21 cellular contexts compared by ENCODE assay signal in the genomic region with DNA sequence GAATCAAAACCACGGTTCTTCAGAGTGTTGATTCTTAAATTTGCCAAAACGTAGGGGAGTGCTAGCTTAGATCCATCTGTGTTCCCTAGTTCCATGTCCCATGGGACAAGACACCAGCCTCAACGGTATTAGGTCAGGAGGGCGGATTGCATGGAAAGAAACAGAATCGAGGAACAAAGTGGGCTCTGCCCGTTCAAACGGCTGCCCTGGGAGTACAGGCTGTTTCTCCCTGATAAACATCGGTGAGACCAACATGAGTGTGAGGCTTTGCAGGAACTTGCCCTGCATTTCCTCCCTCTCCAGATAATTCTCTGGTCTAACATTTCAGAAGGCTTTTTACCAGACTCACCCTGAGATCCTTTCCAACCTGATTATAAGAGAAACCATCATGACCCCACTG.
DNase-seq lines count a peak whose midpoint lies in the region; ATAC-seq, FAIRE-seq and TF ChIP-seq lines count a peak whose summit lies in the region.
"Had no signal": no experiment of that assay in that cellular context is flagged by ENCODE, and none has a peak within 500 bp of the region (broad histone marks: within the 10 kb centered on the region; RNA-seq: fewer than 3 reads in every experiment).

No MANE protein-coding gene starts in this region.

- no peaks in the 10 kb centered on the region for H3K27me3 ChIP-seq in keratinocyte (ENCODE audit: control insufficient read depth, extremely low read depth, insufficient read depth, low read length)
- no peaks in the 10 kb centered on the region for H3K27me3 ChIP-seq in thymus (ENCODE audit: control insufficient read depth, insufficient read depth)
- H3K27me3 ChIP-seq: body of pancreas, pancreas had no signal

- peaks cover 40% of the 10 kb centered on the region for H3K27me3 Mint-ChIP-seq in activated T-cell treated with anti-CD3 and anti-CD28 coated beads, Interleukin-2, amount 50 U/mL, for 4 hours (ENCODE audit: low read depth)

- H3K9me1 ChIP-seq in keratinocyte (ENCODE audit: control insufficient read depth, extremely low read depth, insufficient read depth, low read length) = no peaks in the 10 kb centered on the region

- H3K79me2 ChIP-seq in keratinocyte (ENCODE audit: control insufficient read depth, insufficient read depth, low read length) = peaks cover 66% of the 10 kb centered on the region

- H3K9me3 ChIP-seq in keratinocyte (ENCODE audit: control insufficient read depth, low read depth, low read length) (no peaks in the 10 kb centered on the region), thymus (ENCODE audit: control insufficient read depth) (no peaks in the 10 kb centered on the region)
- H3K9me3 ChIP-seq: A549, body of pancreas, mucosa of descending colon, pancreas, spleen had no signal

- H3K9me3 Mint-ChIP-seq in activated T-cell treated with anti-CD3 and anti-CD28 coated beads, Interleukin-2, amount 50 U/mL, for 4 hours = no peaks in the 10 kb centered on the region
- H3K9me3 Mint-ChIP-seq: CD8-positive, alpha-beta memory T cell had no signal

- peak overlapping the region in 1 of 3 experiments; percentile 8 for H3K4me3 ChIP-seq in keratinocyte (ENCODE audit: control insufficient read depth in 2 of 3, extremely low read depth in 1 of 3, insufficient read depth in 2 of 3, low read depth in 1 of 3, low read length in 3 of 3)
- no peak overlapping the region for H3K4me3 ChIP-seq in thymus (ENCODE audit: low read length)
- H3K4me3 ChIP-seq: A549, body of pancreas, mucosa of descending colon, pancreas, spleen had no signal

- H3K27ac ChIP-seq in keratinocyte (ENCODE audit: control insufficient read depth, insufficient read depth, low read length) = peak overlapping the region; percentile 68
- H3K27ac ChIP-seq in thymus (ENCODE audit: low read depth) = peak overlapping the region; percentile 13
- H3K27ac ChIP-seq: A549, body of pancreas, HL-60, pancreas, spleen, VCaP had no signal

- no peaks in the 10 kb centered on the region for H3K36me3 Mint-ChIP-seq in activated T-cell treated with anti-CD3 and anti-CD28 coated beads, Interleukin-2, amount 50 U/mL, for 4 hours (ENCODE audit: insufficient read depth)
- H3K36me3 Mint-ChIP-seq: CD8-positive, alpha-beta memory T cell had no signal

- H3K36me3 ChIP-seq in keratinocyte (ENCODE audit: control insufficient read depth in 2 of 2, extremely low read depth in 1 of 2, insufficient read depth in 2 of 2, low read length in 2 of 2) (peaks cover 16% of the 10 kb centered on the region in 2 experiments), thymus (ENCODE audit: control insufficient read depth, insufficient read depth) (no peaks in the 10 kb centered on the region)
- H3K36me3 ChIP-seq: pancreas, spleen had no signal

- no peaks in the 10 kb centered on the region for H3K4me1 Mint-ChIP-seq in activated T-cell treated with anti-CD3 and anti-CD28 coated beads, Interleukin-2, amount 50 U/mL, for 4 hours (ENCODE audit: low read depth)
- H3K4me1 Mint-ChIP-seq: CD8-positive, alpha-beta memory T cell had no signal

- H3K4me3 Mint-ChIP-seq in activated T-cell treated with anti-CD3 and anti-CD28 coated beads, Interleukin-2, amount 50 U/mL, for 4 hours = peak overlapping the region; percentile 54

- peaks cover 3% of the 10 kb centered on the region for H4K20me1 ChIP-seq in keratinocyte (ENCODE audit: control insufficient read depth, extremely low read depth, insufficient read depth, low read length)

- ATAC-seq in activated T-cell treated with anti-CD3 and anti-CD28 coated beads, Interleukin-2, amount 50 U/mL, for 4 hours = no peak
- ATAC-seq in GM18520 (IDR thresholded peaks at IDR 0.05; ENCODE audit: unreplicated experiment) (no peak), GM21526 (IDR thresholded peaks at IDR 0.05; ENCODE audit: low FRiP score, unreplicated experiment) (no peak), GM19351 (IDR thresholded peaks at IDR 0.05; ENCODE audit: unreplicated experiment) (no peak)
- ATAC-seq: body of pancreas, mucosa of descending colon had no signal

- WGBS in thymus = 15% methylated on average over 8 of the region's 8 CpGs

- DNase-seq in activated T-cell treated with anti-CD3 and anti-CD28 coated beads, Interleukin-2, amount 50 U/mL, for 4 hours = no peak
- DNase-seq in activated T-cell treated with anti-CD3 and anti-CD28 coated beads, Interleukin-2, amount 50 U/mL, for 1 hour = no peak
- DNase-seq in amniotic epithelial cell (ENCODE audit: low read depth) (peak; percentile 20), keratinocyte (ENCODE audit: low read depth, low spot score) (no peak)
- DNase-seq: activated gamma-delta T cell treated with Interleukin-2 at 50 U/mL for 16 hours; body of pancreas; CD8-positive, alpha-beta memory T cell; effector CD4-positive, alpha-beta T cell; H7; mucosa of descending colon; NCI-H1436; NCI-H226; pancreas; spleen had no signal

- H3K4me1 ChIP-seq in keratinocyte (ENCODE audit: control insufficient read depth, extremely low read depth, insufficient read depth, low read length) = peaks cover 28% of the 10 kb centered on the region
- H3K4me1 ChIP-seq in thymus (ENCODE audit: control insufficient read depth, insufficient read depth, low read length) = no peaks in the 10 kb centered on the region
- H3K4me1 ChIP-seq: A549, pancreas had no signal

- peak; percentile 93 for FAIRE-seq in keratinocyte (lab: Jason Lieb, UNC)
- FAIRE-seq: A549, pancreas had no signal

- no peak for TF ChIP-seq CTCF in keratinocyte (optimal IDR thresholded peaks at IDR 0.05 in 1 of 3, IDR thresholded peaks at IDR 0.05 in 1 of 3, conservative IDR thresholded peaks at IDR 0.05 in 1 of 3; ENCODE audit: extremely low read depth in 1 of 3, insufficient read depth in 2 of 3, low read length in 3 of 3)

- dilution Hi-C loops in keratinocyte (cut with MboI; ENCODE audit: extremely low pct_ligation_motif_present, low sequenced_read_pairs) = no loop called here

- peak overlapping the region; percentile 57 for H3K9ac ChIP-seq in keratinocyte (ENCODE audit: control insufficient read depth, extremely low read depth, insufficient read depth, low read length)

- peak overlapping the region; percentile 73 for H3K4me2 ChIP-seq in keratinocyte (ENCODE audit: control insufficient read depth, extremely low read depth, insufficient read depth, low read depth, low read length)
- H3K4me2 ChIP-seq: A549 had no signal

- no peak overlapping the region for H2AFZ ChIP-seq in keratinocyte (ENCODE audit: control insufficient read depth, low read length)
